In genomic region chr17:7043544-7044268, GRCh38 we compare ENCODE assay signal across 8 cellular contexts. TPM values are rescaled to one million over a fixed set of nuclear protein-coding genes. Genes with fewer than 3 reads are reported as not detected.
DNase-seq lines count a peak whose midpoint lies in the region; FAIRE-seq and TF ChIP-seq lines count a peak whose summit lies in the region.

TSS of gene SLC16A11 (minus strand) at chr17:7044092. CDS start at chr17:7043513, 579 bp downstream.

- H3K4me1 Mint-ChIP-seq in mesothelial cell of epicardium = peaks cover 41% of the 10 kb centered on the region

- H3K9me3 ChIP-seq in SJSA1 (replicated peaks) = no peaks in the 10 kb centered on the region
- H3K9me3 ChIP-seq in thyroid gland = no peaks in the 10 kb centered on the region

- H3K27me3 Mint-ChIP-seq in mesothelial cell of epicardium (ENCODE audit: low read depth) = peaks cover 25% of the 10 kb centered on the region

- H3K4me3 ChIP-seq in SJSA1 (peak within 1 kb of the TSS; percentile 8; the same call in 1 of the 2 replicates), dorsolateral prefrontal cortex (peak within 1 kb of the TSS; percentile 39 to 72 (median 57)), thyroid gland (replicated peaks in 1 of 3) (peak within 1 kb of the TSS in 2 of 3 donors; percentile 29 to 36)

- H3K36me3 ChIP-seq in SJSA1 (no peaks in the 10 kb centered on the region), thyroid gland (no peaks in the 10 kb centered on the region)

- no peaks in the 10 kb centered on the region for H3K9me3 Mint-ChIP-seq in mesothelial cell of epicardium

- TF ChIP-seq POLR2A in thyroid gland (IDR thresholded peaks at IDR 0.05) = peak in 1 of 2 donors; percentile 53

- H3K27ac Mint-ChIP-seq in mesothelial cell of epicardium = no peak within 1 kb of the TSS

- H3K36me3 Mint-ChIP-seq in mesothelial cell of epicardium = no peaks in the 10 kb centered on the region

- no peak for FAIRE-seq in HTR-8/SVneo (lab: Jason Lieb, UNC)

- no peak for TF ChIP-seq CTCF in dorsolateral prefrontal cortex (IDR thresholded peaks at IDR 0.05 in 54 of 56, conservative IDR thresholded peaks at IDR 0.05 in 2 of 56; ENCODE audit: low read depth in 1 of 56, partially characterized antibody in 56 of 56)
- no peak for TF ChIP-seq CTCF in mesothelial cell of epicardium (IDR thresholded peaks at IDR 0.05; ENCODE audit: unreplicated experiment)
- no peak for TF ChIP-seq CTCF in thyroid gland (IDR thresholded peaks at IDR 0.05)

- H3K4me1 ChIP-seq in SJSA1 (replicated peaks) = peaks cover 10% of the 10 kb centered on the region
- H3K4me1 ChIP-seq in thyroid gland = peaks cover 31 to 57% of the 10 kb centered on the region in 2 donors

- H3K27me3 ChIP-seq in SJSA1 (replicated peaks) = peaks cover 19% of the 10 kb centered on the region
- peaks cover 0 to 45% (median 6%) of the 10 kb centered on the region in 45 donors for H3K27me3 ChIP-seq in dorsolateral prefrontal cortex
- no peaks in the 10 kb centered on the region for H3K27me3 ChIP-seq in thyroid gland

- DNase-seq in NCI-H2227 (lab: John Stamatoyannopoulos, UW; ENCODE audit: unreplicated experiment) = peak; percentile 49
- DNase-seq in NCI-H2227 treated with DMSO at 0.1 percent for 48 hours (lab: John Stamatoyannopoulos, UW) = no peak
- DNase-seq in SJSA1 (ENCODE audit: low read depth in 1 of 2, low spot score in 2 of 2) = no peak
- peak in 3 of 10 donors; percentile 37 to 50 (median 41) for DNase-seq in dorsolateral prefrontal cortex
- peak in 1 of 2 experiments; percentile 60 for DNase-seq in mesothelial cell of epicardium (ENCODE audit: low spot score in 2 of 2, unreplicated experiment in 2 of 2)
- DNase-seq in thyroid gland = peak; percentile 75 to 79
- no peak for DNase-seq in medulla oblongata (ENCODE audit: extremely low spot score)
- no peak for DNase-seq in HTR-8/SVneo (ENCODE audit: insufficient read length, low spot score)

- intact Hi-C loops in dorsolateral prefrontal cortex (cut with DNase I) = no loop called here
- intact Hi-C loops in thyroid gland (cut with DNase I) = loop anchor here (5.0 kb wide), 1 partner anchor 254 kb away; no protein-coding TSS in a partner anchor

- H3K27ac ChIP-seq in SJSA1 = no peak within 1 kb of the TSS
- peak within 1 kb of the TSS in 35 of 59 donors; percentile 5 to 81 (median 47) for H3K27ac ChIP-seq in dorsolateral prefrontal cortex
- peak within 1 kb of the TSS; percentile 80 to 96 (median 90) for H3K27ac ChIP-seq in thyroid gland

- peak within 1 kb of the TSS; percentile 66 for H3K4me3 Mint-ChIP-seq in mesothelial cell of epicardium

- 12 to 20% methylated on average over 1 to 21 of the region's 58 CpGs for WGBS in thyroid gland, 2 donors

RNA-seq across cellular contexts. Expression of gene SLC16A11, which starts in this region (rescaled TPM):
- total RNA-seq in SJSA1 (2014; rRNA removed; shearing (Covaris generic)) = not detected in 2 replicates
- total RNA-seq in dorsolateral prefrontal cortex (1 to 10 TPM in 116 of 120 experiments, under 1 TPM in 4; 0.57 to 6.4 (median 2.4) TPM), mesothelial cell of epicardium (4.1 to 5.1 TPM (median 4.2 TPM) in 3 replicates), thyroid gland (10 to 100 TPM in 3 of 4 donors, 1 to 10 TPM in 1; 5.4 to 43.9 (median 18.8) TPM)

Comparison
In these comparisons a context has a peak if more than half of its experiments do, and no peak if none do; other contexts are left out.
1. DNase-seq: peak in NCI-H2227 (single experiment) and thyroid gland (2 of 2); none in NCI-H2227 treated with DMSO at 0.1 percent for 48 hours (single experiment), SJSA1 (0 of 2), medulla oblongata (single experiment) and HTR-8/SVneo (single experiment).
2. Peak in every context shown above with its lines, with median percentiles within 50 percentile points of each other: H3K4me3 ChIP-seq.